ENCODE assay signal across 1 cellular context in genomic region chr3:161049683-161050248, GRCh38.
TF ChIP-seq lines count a peak whose summit lies in the region.

No MANE protein-coding gene starts in this region.

TF ChIP-seq in HepG2, 621 proteins besides CTCF, POLR2A, EP300 and RAD21 (continued from another document):
- no peak for TF ChIP-seq ZNF280D (CRISPR knock-in tag; IDR thresholded peaks at IDR 0.05)
- no peak for TF ChIP-seq SUZ12 (IDR thresholded peaks at IDR 0.05; ENCODE audit: low read depth, low read length)
- no peak for TF ChIP-seq ZNF329 (CRISPR knock-in tag; IDR thresholded peaks at IDR 0.05; ENCODE audit: low read depth)
